In the genomic region with DNA sequence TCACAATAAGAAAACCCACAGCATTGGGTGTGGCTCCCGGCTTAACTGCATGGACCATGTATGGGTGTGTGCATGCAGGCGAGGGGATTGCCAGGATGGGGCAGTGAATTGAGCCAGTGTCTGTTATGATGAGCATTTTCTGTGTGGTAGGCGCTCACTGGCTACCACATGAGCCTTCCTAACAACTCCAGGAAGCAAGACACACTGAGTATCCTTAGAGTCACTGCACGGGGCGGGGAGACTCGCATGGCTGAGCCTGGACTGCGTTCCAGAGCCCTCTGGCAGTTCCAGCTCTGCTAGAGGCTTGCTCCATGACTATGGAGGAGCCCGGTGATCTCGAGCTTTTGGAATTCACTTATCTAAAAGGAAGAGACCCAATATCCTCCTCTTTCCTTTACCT, we compare ENCODE assay signal across 9 cellular contexts.
DNase-seq lines count a peak whose midpoint lies in the region; ATAC-seq, FAIRE-seq and TF ChIP-seq lines count a peak whose summit lies in the region.
"Had no signal": no experiment of that assay in that cellular context is flagged by ENCODE, and none has a peak within 500 bp of the region (broad histone marks: within the 10 kb centered on the region; RNA-seq: fewer than 3 reads in every experiment).

No MANE protein-coding gene starts in this region.

- WGBS in A549 (ENCODE audit: missing lambda C conversion rate) = 73% methylated on average over 9 of the region's 9 CpGs
- 80% methylated on average over 3 of the region's 9 CpGs; no CpG with 5 or more reads in 1 of the 2 experiments for WGBS in IMR-90 (ENCODE audit: extremely low coverage in 2 of 2, insufficient read length in 1 of 2), 2 experiments

- FAIRE-seq in A549 (lab: Jason Lieb, UNC) = no peak
- FAIRE-seq in GM19239 (lab: Jason Lieb, UNC) = no peak
- FAIRE-seq in frontal cortex (lab: Jason Lieb, UNC) = no peak

- ATAC-seq in A549 = peak in 1 of 2 experiments; percentile 57; a peak in 3 of 6 replicates
- peak; percentile 28; the same call in 1 of the 2 replicates for ATAC-seq in IMR-90 (ENCODE audit: low read depth)

- H3K27ac ChIP-seq in A549 = peak overlapping the region; percentile 67 to 80
- H3K27ac ChIP-seq in IMR-90 (ENCODE audit: insufficient read depth, low read length) = no peak overlapping the region

- H3K9me1 ChIP-seq in IMR-90 (ENCODE audit: insufficient read depth, low read length) = peaks cover 29% of the 10 kb centered on the region

- H3K18ac ChIP-seq in IMR-90 (ENCODE audit: low read depth, low read length) = no peak overlapping the region

- H2BK120ac ChIP-seq in IMR-90 (ENCODE audit: low read depth, low read length) = peak overlapping the region; percentile 68

- peak overlapping the region; percentile 70 for H2AK5ac ChIP-seq in IMR-90 (ENCODE audit: low read depth, low read length)

- intact Hi-C loops in IMR-90 (cut with micrococcal nuclease) = no loop called here

- peak in 1 of 2 experiments; percentile 48 for DNase-seq in A549 (ENCODE audit: low read depth in 1 of 2, low spot score in 1 of 2)
- DNase-seq in IMR-90 = peak; percentile 58
- DNase-seq in astrocyte of the hippocampus (ENCODE audit: low read depth, low spot score) = peak; percentile 72
- DNase-seq in iPS-NIHi7 (ENCODE audit: extremely low spot score) = peak; percentile 58
- no peak for DNase-seq in hepatic stellate cell (ENCODE audit: low spot score)
- DNase-seq in GM19239 (ENCODE audit: insufficient read length, low spot score) = no peak
- DNase-seq in frontal cortex (ENCODE audit: low spot score in 2 of 2) = no peak
- DNase-seq in germinal center (ENCODE audit: low spot score) = no peak
- DNase-seq: activated CD4-positive, alpha-beta T cell treated with anti-CD3 and anti-CD28 coated beads, Interleukin-2, amount 10 ng/mL, durations not matched to agents 7 days and 5 days had no signal

- in situ Hi-C loops in IMR-90 (cut with MboI; ENCODE audit: low sequenced_read_pairs) = loop anchor here (5.0 kb wide), 1 partner anchor 277 kb away; no protein-coding TSS in a partner anchor

- H4K20me1 ChIP-seq in IMR-90 (ENCODE audit: insufficient read depth, low read length) = no peaks in the 10 kb centered on the region

- no peaks in the 10 kb centered on the region for H3K27me3 ChIP-seq in IMR-90 (ENCODE audit: control insufficient read depth, insufficient read depth, low read length)

- no TSS peak for BruUV-seq in IMR-90 (replicated peaks; lab: Mats Ljungman, UMichigan)

- TF ChIP-seq POLR2A in A549 (IDR thresholded peaks at IDR 0.05; ENCODE audit: low read length) = no peak
- no peak for TF ChIP-seq POLR2A in IMR-90 (IDR thresholded peaks at IDR 0.05; ENCODE audit: low read depth, low read length)

- H4K91ac ChIP-seq in IMR-90 (ENCODE audit: insufficient read depth, low read depth, low read length) = 0 out of 2 replicates have a peak overlapping the region, but pooled peaks have one; percentile 6

- H3K4me3 ChIP-seq in A549 = no peak overlapping the region
- no peak overlapping the region for H3K4me3 ChIP-seq in IMR-90 (ENCODE audit: insufficient read depth, low read depth, low read length)

- H3K9me3 ChIP-seq in A549 = peaks cover 3% of the 10 kb centered on the region; the same call in 1 of the 3 replicates
- no peaks in the 10 kb centered on the region for H3K9me3 ChIP-seq in IMR-90 (ENCODE audit: control insufficient read depth, insufficient read depth, low read length)

- TF ChIP-seq EP300 in A549 (IDR thresholded peaks at IDR 0.05) = no peak

- TF ChIP-seq RAD21 in A549 (conservative IDR thresholded peaks at IDR 0.05 in 1 of 2, IDR thresholded peaks at IDR 0.05 in 1 of 2) (no peak), IMR-90 (IDR thresholded peaks at IDR 0.05; ENCODE audit: low read length) (no peak)

- no peaks in the 10 kb centered on the region for H3K36me3 ChIP-seq in IMR-90 (ENCODE audit: control insufficient read depth, insufficient read depth, low read length)

- H3K9ac ChIP-seq in IMR-90 (ENCODE audit: low read depth, low read length) = no peak overlapping the region

- peak overlapping the region; percentile 68 for H3K4ac ChIP-seq in IMR-90 (ENCODE audit: low read depth, low read length)

- TF ChIP-seq CTCF in A549 (IDR thresholded peaks at IDR 0.05) = no peak
- TF ChIP-seq CTCF in IMR-90 (conservative IDR thresholded peaks at IDR 0.05; ENCODE audit: low read depth, low read length) = no peak

- no peak overlapping the region for H2BK5ac ChIP-seq in IMR-90 (ENCODE audit: low read depth, low read length, poor library complexity, severe bottlenecking)

- H3K4me1 ChIP-seq in A549 (peaks cover 84% of the 10 kb centered on the region), IMR-90 (ENCODE audit: control insufficient read depth, insufficient read depth, low read length) (peaks cover 24% of the 10 kb centered on the region)

- peak overlapping the region; percentile 56 for H2AFZ ChIP-seq in IMR-90 (replicated peaks; ENCODE audit: low read length, poor library complexity)

- peak overlapping the region; percentile 21; the same call in 1 of the 2 replicates for H2BK20ac ChIP-seq in IMR-90 (ENCODE audit: low read depth, low read length)

- CTCF ChIA-PET in A549 (lab: Yijun Ruan, JAX) = interaction anchor here (1.1 to 3.1 kb wide), 6 partner anchors 8 to 276 kb away, joined by 3 to 16 read pairs (median 4); no protein-coding TSS in a partner anchor
- CTCF ChIA-PET in IMR-90 (lab: Yijun Ruan, JAX) = interaction anchor here (1.2 kb wide), 1 partner anchor 152 kb away, joined by 3 read pairs; no protein-coding TSS in a partner anchor

- peak overlapping the region; percentile 61 for H3K14ac ChIP-seq in IMR-90 (replicated peaks; ENCODE audit: low read depth, low read length)

- dilution Hi-C loops in IMR-90 (cut with HindIII; ENCODE audit: low sequenced_read_pairs, unreplicated experiment) = no loop called here

- H4K8ac ChIP-seq in IMR-90 (ENCODE audit: low read depth in 2 of 2, low read length in 2 of 2) = peak overlapping the region; percentile 41 to 71; a peak in 2 of 4 replicates

- H3K4me2 ChIP-seq in A549 (peak overlapping the region; percentile 63), IMR-90 (ENCODE audit: low read depth, low read length) (no peak overlapping the region)

- no peak overlapping the region for H3K56ac ChIP-seq in IMR-90 (ENCODE audit: extremely low read depth, insufficient read depth, low read length)

- POLR2A ChIA-PET in A549 (lab: Yijun Ruan, JAX) (no interaction called here), IMR-90 (lab: Charles Lee; ENCODE audit: unreplicated experiment) (no interaction called here)

- H2BK15ac ChIP-seq in IMR-90 (ENCODE audit: low read depth, low read length) = peak overlapping the region; percentile 40; the same call in 1 of the 3 replicates

- no peak overlapping the region; the same call in 1 of the 2 replicates for H3K23ac ChIP-seq in IMR-90 (ENCODE audit: low read depth, low read length)

- peaks cover 0 to 15% of the 10 kb centered on the region in 2 experiments; a peak in 1 of 4 replicates for H3K79me1 ChIP-seq in IMR-90 (ENCODE audit: low read depth in 1 of 2, low read length in 2 of 2)

- H4K5ac ChIP-seq in IMR-90 (ENCODE audit: low read depth, low read length) = peak overlapping the region; percentile 8; the same call in 1 of the 2 replicates

- peak overlapping the region; percentile 73 for H2AK9ac ChIP-seq in IMR-90 (replicated peaks; ENCODE audit: low read depth, low read length, poor library complexity)

TF ChIP-seq in A549, 52 proteins besides CTCF, POLR2A, EP300 and RAD21 (continues in another document):
- TF ChIP-seq HEYL (CRISPR knock-in tag; IDR thresholded peaks at IDR 0.05) (no peak), NPAS2 (CRISPR knock-in tag; IDR thresholded peaks at IDR 0.05; ENCODE audit: borderline replicate concordance) (no peak), ZSCAN20 (CRISPR knock-in tag; IDR thresholded peaks at IDR 0.05) (no peak), NR3C1 (IDR thresholded peaks at IDR 0.05) (no peak), MAZ (IDR thresholded peaks at IDR 0.05; ENCODE audit: borderline replicate concordance, low read depth, low read length) (no peak), SMC3 (IDR thresholded peaks at IDR 0.05) (no peak), RNF2 (IDR thresholded peaks at IDR 0.05; ENCODE audit: borderline replicate concordance, low read depth) (no peak), FOSL2 (IDR thresholded peaks at IDR 0.05) (no peak), FOSL2 (CRISPR knock-in tag; IDR thresholded peaks at IDR 0.05) (no peak), FOSB (CRISPR knock-in tag; IDR thresholded peaks at IDR 0.05) (no peak)
- TF ChIP-seq, protein P1, sequence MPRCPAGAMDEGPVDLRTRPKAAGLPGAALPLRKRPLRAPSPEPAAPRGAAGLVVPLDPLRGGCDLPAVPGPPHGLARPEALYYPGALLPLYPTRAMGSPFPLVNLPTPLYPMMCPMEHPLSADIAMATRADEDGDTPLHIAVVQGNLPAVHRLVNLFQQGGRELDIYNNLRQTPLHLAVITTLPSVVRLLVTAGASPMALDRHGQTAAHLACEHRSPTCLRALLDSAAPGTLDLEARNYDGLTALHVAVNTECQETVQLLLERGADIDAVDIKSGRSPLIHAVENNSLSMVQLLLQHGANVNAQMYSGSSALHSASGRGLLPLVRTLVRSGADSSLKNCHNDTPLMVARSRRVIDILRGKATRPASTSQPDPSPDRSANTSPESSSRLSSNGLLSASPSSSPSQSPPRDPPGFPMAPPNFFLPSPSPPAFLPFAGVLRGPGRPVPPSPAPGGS (IDR thresholded peaks at IDR 0.05) = no peak

TF ChIP-seq in IMR-90, 13 proteins besides CTCF, POLR2A, EP300 and RAD21 (continues in another document):
- TF ChIP-seq, protein P2, sequence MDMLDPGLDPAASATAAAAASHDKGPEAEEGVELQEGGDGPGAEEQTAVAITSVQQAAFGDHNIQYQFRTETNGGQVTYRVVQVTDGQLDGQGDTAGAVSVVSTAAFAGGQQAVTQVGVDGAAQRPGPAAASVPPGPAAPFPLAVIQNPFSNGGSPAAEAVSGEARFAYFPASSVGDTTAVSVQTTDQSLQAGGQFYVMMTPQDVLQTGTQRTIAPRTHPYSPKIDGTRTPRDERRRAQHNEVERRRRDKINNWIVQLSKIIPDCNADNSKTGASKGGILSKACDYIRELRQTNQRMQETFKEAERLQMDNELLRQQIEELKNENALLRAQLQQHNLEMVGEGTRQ (IDR thresholded peaks at IDR 0.05; ENCODE audit: low read depth, low read length) = no peak
- TF ChIP-seq MAZ (IDR thresholded peaks at IDR 0.05; ENCODE audit: borderline replicate concordance, low read depth, low read length) = no peak
- TF ChIP-seq NFE2L2 (IDR thresholded peaks at IDR 0.05; ENCODE audit: low read depth, low read length) = no peak
- TF ChIP-seq MXI1 (IDR thresholded peaks at IDR 0.05; ENCODE audit: borderline replicate concordance, low read depth, low read length) = no peak
- no peak for TF ChIP-seq CHD1 (IDR thresholded peaks at IDR 0.05; ENCODE audit: low read depth, low read length)

Comparison
In these comparisons a context has a peak if more than half of its experiments do, and no peak if none do; other contexts are left out.
1. DNase-seq: peak in IMR-90 (single experiment), astrocyte of the hippocampus (single experiment) and iPS-NIHi7 (single experiment); none in hepatic stellate cell (single experiment), GM19239 (single experiment), frontal cortex (0 of 2) and germinal center (single experiment).